ENCODE assay signal across 8 cellular contexts in genomic region chr21:44932366-44933181, GRCh38. TPM values are rescaled to one million over a fixed set of nuclear protein-coding genes. Genes with fewer than 3 reads are reported as not detected.
DNase-seq lines count a peak whose midpoint lies in the region; ATAC-seq and TF ChIP-seq lines count a peak whose summit lies in the region.

No MANE protein-coding gene starts in this region.

- intact Hi-C loops in Right ventricle myocardium inferior (cut with DNase I) (loop anchor here (1.0 to 5.0 kb wide), 2 partner anchors 40 to 130 kb away; partner anchors contain the start of gene UBE2G2), sigmoid colon (cut with DNase I) (loop anchor here (1.0 to 5.0 kb wide), 3 partner anchors 40 to 130 kb away; partner anchors contain the start of genes SUMO3 and UBE2G2)

- no peaks in the 10 kb centered on the region for H3K9me3 Mint-ChIP-seq in activated T-helper 17 cell treated with anti-CD3 and anti-CD28 coated beads, Interleukin-2, amount 50 U/mL, for 72 hours

- H3K4me1 Mint-ChIP-seq in activated T-helper 17 cell treated with anti-CD3 and anti-CD28 coated beads, Interleukin-2, amount 50 U/mL, for 72 hours: peaks cover 18% of the 10 kb centered on the region

- DNase-seq in NCI-H2171 (lab: John Stamatoyannopoulos, UW) (peak; percentile 20), Right ventricle myocardium inferior (ENCODE audit: missing footprints) (peak; percentile 85), sigmoid colon (no peak), HPDE6-E6E7 (ENCODE audit: extremely low spot score) (no peak), foreskin melanocyte (no peak), NCI-H2196 (lab: John Stamatoyannopoulos, UW; ENCODE audit: unreplicated experiment) (no peak)

- peak overlapping the region; percentile 11 to 65 (median 48) for H3K4me3 ChIP-seq in sigmoid colon

- H3K4me1 ChIP-seq in ES-I3 (ENCODE audit: insufficient read depth, low read length) (peaks cover 15% of the 10 kb centered on the region), sigmoid colon (peaks cover 0 to 29% (median 24%) of the 10 kb centered on the region in 4 donors)

- H3K27me3 Mint-ChIP-seq in activated T-helper 17 cell treated with anti-CD3 and anti-CD28 coated beads, Interleukin-2, amount 50 U/mL, for 72 hours: no peaks in the 10 kb centered on the region

- H3K27ac ChIP-seq in sigmoid colon: peak overlapping the region in 2 of 4 donors; percentile 7 to 41

- no peaks in the 10 kb centered on the region for H3K36me3 ChIP-seq in ES-I3 (ENCODE audit: insufficient read depth, low read length)
- no peaks in the 10 kb centered on the region for H3K36me3 ChIP-seq in sigmoid colon

- peak; percentile 56 for ATAC-seq in activated T-helper 17 cell treated with anti-CD3 and anti-CD28 coated beads, Interleukin-2, amount 50 U/mL, for 72 hours (replicated peaks)
- peak; percentile 46 for ATAC-seq in Right ventricle myocardium inferior

- H3K9me3 ChIP-seq in ES-I3 (ENCODE audit: control insufficient read depth, insufficient read depth, low read length) (no peaks in the 10 kb centered on the region), sigmoid colon (no peaks in the 10 kb centered on the region)

- no peak for TF ChIP-seq POLR2A in sigmoid colon (IDR thresholded peaks at IDR 0.05)

- 1 to 2% methylated on average over 72 of the region's 72 CpGs for WGBS in sigmoid colon, 2 donors

- peak in 3 of 4 experiments; percentile 32 to 75 (median 39) for TF ChIP-seq CTCF in sigmoid colon (IDR thresholded peaks at IDR 0.05)

- no peaks in the 10 kb centered on the region for H3K36me3 Mint-ChIP-seq in activated T-helper 17 cell treated with anti-CD3 and anti-CD28 coated beads, Interleukin-2, amount 50 U/mL, for 72 hours (ENCODE audit: low read depth)

- no peak for TF ChIP-seq EP300 in sigmoid colon (IDR thresholded peaks at IDR 0.05)

- H3K27ac Mint-ChIP-seq in activated T-helper 17 cell treated with anti-CD3 and anti-CD28 coated beads, Interleukin-2, amount 50 U/mL, for 72 hours: no peak overlapping the region

- peaks cover 10 to 67% (median 42%) of the 10 kb centered on the region in 3 donors for H3K27me3 ChIP-seq in sigmoid colon

- H3K9ac ChIP-seq in ES-I3 (ENCODE audit: low read depth, low read length): peak overlapping the region; percentile 38; the same call in 1 of the 2 replicates

- peak overlapping the region; percentile 96 for H3K4me3 Mint-ChIP-seq in activated T-helper 17 cell treated with anti-CD3 and anti-CD28 coated beads, Interleukin-2, amount 50 U/mL, for 72 hours

RNA-seq across cellular contexts. Expression of gene SLX9, which starts 7.3 kb away (rescaled TPM):
- 10 to 100 TPM; 28.6 to 56.7 TPM for total RNA-seq in activated T-helper 17 cell treated with anti-CD3 and anti-CD28 coated beads, Interleukin-2, amount 50 U/mL, for 72 hours
- total RNA-seq in Right ventricle myocardium inferior (66.5 TPM), sigmoid colon (10 to 100 TPM; 18.3 to 38.8 (median 22.0) TPM)
- 10 to 100 TPM in 2 of 3 donors, 1 to 10 TPM in 1; 9.7 to 31.9 (median 15.0) TPM for polyA plus RNA-seq in sigmoid colon

RNA-seq across cellular contexts. Expression of gene ITGB2, which starts 11.9 kb away (rescaled TPM):
- 100 to 1,000 TPM; 240 to 302 TPM for total RNA-seq in activated T-helper 17 cell treated with anti-CD3 and anti-CD28 coated beads, Interleukin-2, amount 50 U/mL, for 72 hours
- total RNA-seq in Right ventricle myocardium inferior (36.7 TPM), sigmoid colon (10 to 100 TPM; 14.7 to 82.0 (median 48.5) TPM)
- polyA plus RNA-seq in sigmoid colon: 100 to 1,000 TPM in 1 of 3 donors, 10 to 100 TPM in 2; 21.0 to 103 (median 60.5) TPM

RNA-seq across cellular contexts. Expression of gene PTTG1IP, which starts 59.1 kb away (rescaled TPM):
- total RNA-seq in activated T-helper 17 cell treated with anti-CD3 and anti-CD28 coated beads, Interleukin-2, amount 50 U/mL, for 72 hours: 10 to 100 TPM; 76.5 to 78.8 TPM
- total RNA-seq in Right ventricle myocardium inferior: 160 TPM
- total RNA-seq in sigmoid colon: 100 to 1,000 TPM; 158 to 208 (median 188) TPM
- 100 to 1,000 TPM in 1 of 3 donors, 10 to 100 TPM in 2; 49.7 to 146 (median 59.5) TPM for polyA plus RNA-seq in sigmoid colon

Comparison
In these comparisons a context has a peak if more than half of its experiments do, and no peak if none do; other contexts are left out.
1. DNase-seq: peak in NCI-H2171 (single experiment) and Right ventricle myocardium inferior (single experiment); none in sigmoid colon (single experiment), HPDE6-E6E7 (single experiment), foreskin melanocyte (single experiment) and NCI-H2196 (single experiment).